Comparison of ENCODE assay signal across 8 cellular contexts in genomic region chr15:69160976-69161877, GRCh38. TPM values are rescaled to one million over a fixed set of nuclear protein-coding genes. Genes with fewer than 3 reads are reported as not detected.
DNase-seq lines count a peak whose midpoint lies in the region; ATAC-seq and TF ChIP-seq lines count a peak whose summit lies in the region.

No MANE protein-coding gene starts in this region.

- peak overlapping the region; percentile 80 for H2AFZ ChIP-seq in mesenchymal stem cell (ENCODE audit: low read depth, low read length)

- no peaks in the 10 kb centered on the region for H3K9me3 ChIP-seq in endodermal cell (ENCODE audit: control insufficient read depth, low read length)
- no peaks in the 10 kb centered on the region for H3K9me3 ChIP-seq in mesenchymal stem cell (ENCODE audit: control insufficient read depth, low read length)

- no peaks in the 10 kb centered on the region for H3K36me3 Mint-ChIP-seq in endodermal cell (ENCODE audit: low read depth)
- no peaks in the 10 kb centered on the region for H3K36me3 Mint-ChIP-seq in stimulated activated naive CD8-positive, alpha-beta T cell treated with anti-CD3 and anti-CD28 coated beads, Interleukin-15, Interleukin-2, amounts not matched to agents 100 ng/mL and 50 ng/mL, for 24 hours (ENCODE audit: low read depth)

- peak overlapping the region in 1 of 2 experiments; percentile 64 for H3K23ac ChIP-seq in mesenchymal stem cell (ENCODE audit: low read length in 2 of 2)

- H3K4me1 Mint-ChIP-seq in endodermal cell = peaks cover 21% of the 10 kb centered on the region
- peaks cover 6% of the 10 kb centered on the region for H3K4me1 Mint-ChIP-seq in stimulated activated naive CD8-positive, alpha-beta T cell treated with anti-CD3 and anti-CD28 coated beads, Interleukin-15, Interleukin-2, amounts not matched to agents 100 ng/mL and 50 ng/mL, for 24 hours (ENCODE audit: low read depth)

- no peak overlapping the region for H2BK15ac ChIP-seq in mesenchymal stem cell (ENCODE audit: low read depth, poor library complexity, severe bottlenecking)

- no peaks in the 10 kb centered on the region for H3K4me1 ChIP-seq in endodermal cell (ENCODE audit: control insufficient read depth, insufficient read depth, low read length)
- peaks cover 6% of the 10 kb centered on the region for H3K4me1 ChIP-seq in mesenchymal stem cell (ENCODE audit: control insufficient read depth, insufficient read depth, low read depth, low read length)

- H3K27ac Mint-ChIP-seq in endodermal cell = peak overlapping the region; percentile 87
- H3K27ac Mint-ChIP-seq in stimulated activated naive CD8-positive, alpha-beta T cell treated with anti-CD3 and anti-CD28 coated beads, Interleukin-15, Interleukin-2, amounts not matched to agents 100 ng/mL and 50 ng/mL, for 24 hours = peak overlapping the region; percentile 81

- H3K36me3 ChIP-seq in endodermal cell (ENCODE audit: control insufficient read depth, insufficient read depth, low read length) = no peaks in the 10 kb centered on the region
- H3K36me3 ChIP-seq in mesenchymal stem cell (ENCODE audit: control insufficient read depth in 1 of 2, insufficient read depth in 2 of 2, low read depth in 1 of 2, low read length in 2 of 2) = no peaks in the 10 kb centered on the region

- DNase-seq in GM12864 (ENCODE audit: low read depth) = no peak
- DNase-seq in NCI-H1092 treated with DMSO at 0.1 percent for 48 hours (lab: John Stamatoyannopoulos, UW) = peak; percentile 35
- peak; percentile 3 to 7 (median 4) for DNase-seq in activated CD8-positive, alpha-beta memory T cell treated with anti-CD3 and anti-CD28 coated beads for 48 hours (ENCODE audit: low read depth in 2 of 3, low spot score in 2 of 3)
- DNase-seq in endodermal cell = peak; percentile 79
- peak; percentile 53 for DNase-seq in mesenchymal stem cell

- H3K4me3 Mint-ChIP-seq in endodermal cell = peak overlapping the region; percentile 94
- peak overlapping the region; percentile 92 for H3K4me3 Mint-ChIP-seq in stimulated activated naive CD8-positive, alpha-beta T cell treated with anti-CD3 and anti-CD28 coated beads, Interleukin-15, Interleukin-2, amounts not matched to agents 100 ng/mL and 50 ng/mL, for 24 hours

- no peak overlapping the region for H4K8ac ChIP-seq in mesenchymal stem cell (ENCODE audit: low read length)

- no peak overlapping the region for H2AK5ac ChIP-seq in mesenchymal stem cell (ENCODE audit: low read length, severe bottlenecking)

- H3K27ac ChIP-seq in endodermal cell (ENCODE audit: low read depth, low read length) (no peak overlapping the region), mesenchymal stem cell (ENCODE audit: low read length, poor library complexity, severe bottlenecking) (no peak overlapping the region)

- H3K14ac ChIP-seq in mesenchymal stem cell (ENCODE audit: low read length in 2 of 2) = no peak overlapping the region

- peak overlapping the region in 1 of 2 experiments; percentile 25 for H2BK12ac ChIP-seq in mesenchymal stem cell (ENCODE audit: low read length in 2 of 2)

- H3K9ac ChIP-seq in endodermal cell (ENCODE audit: extremely low read depth, low read length, poor library complexity, severe bottlenecking) = peak overlapping the region; percentile 65
- peak overlapping the region; percentile 90 for H3K9ac ChIP-seq in mesenchymal stem cell (ENCODE audit: low read length)

- H3K79me1 ChIP-seq in mesenchymal stem cell (replicated peaks; ENCODE audit: low read length, poor library complexity, severe bottlenecking) = peaks cover 6% of the 10 kb centered on the region

- TF ChIP-seq CTCF in GM12864 (IDR thresholded peaks at IDR 0.05; ENCODE audit: low read depth, low read length, missing control alignments) = peak; percentile 18
- peak; percentile 45 for TF ChIP-seq CTCF in endodermal cell (conservative IDR thresholded peaks at IDR 0.05)

- H3K27me3 ChIP-seq in endodermal cell (ENCODE audit: control insufficient read depth, insufficient read depth, low read length, poor library complexity, severe bottlenecking) = no peaks in the 10 kb centered on the region
- H3K27me3 ChIP-seq in mesenchymal stem cell (ENCODE audit: control insufficient read depth in 1 of 2, insufficient read depth in 1 of 2, low read length in 2 of 2) = no peaks in the 10 kb centered on the region

- H3K4ac ChIP-seq in mesenchymal stem cell (ENCODE audit: low read depth in 1 of 2, low read length in 2 of 2) = peak overlapping the region in 1 of 2 experiments; percentile 11

- WGBS in endodermal cell (ENCODE audit: insufficient coverage in 1 of 2, insufficient read length in 1 of 2), 2 experiments = 0% methylated on average over 22 to 57 of the region's 57 CpGs
- under 1% methylated on average over 57 of the region's 57 CpGs for WGBS in mesenchymal stem cell

- H4K91ac ChIP-seq in mesenchymal stem cell (ENCODE audit: low read length) = no peak overlapping the region

- no peak for ATAC-seq in HG03469 (IDR thresholded peaks at IDR 0.05; ENCODE audit: unreplicated experiment)
- no peak for ATAC-seq in GM18520 (IDR thresholded peaks at IDR 0.05; ENCODE audit: unreplicated experiment)

- H3K27me3 Mint-ChIP-seq in endodermal cell (ENCODE audit: insufficient read depth) = peaks cover 9% of the 10 kb centered on the region
- H3K27me3 Mint-ChIP-seq in stimulated activated naive CD8-positive, alpha-beta T cell treated with anti-CD3 and anti-CD28 coated beads, Interleukin-15, Interleukin-2, amounts not matched to agents 100 ng/mL and 50 ng/mL, for 24 hours = no peaks in the 10 kb centered on the region

- H2BK5ac ChIP-seq in mesenchymal stem cell (ENCODE audit: low read depth, low read length, poor library complexity, severe bottlenecking) = no peak overlapping the region

- no peak overlapping the region for H2BK120ac ChIP-seq in mesenchymal stem cell (ENCODE audit: low read depth, low read length)

- H3K18ac ChIP-seq in mesenchymal stem cell (ENCODE audit: low read depth in 1 of 2, low read length in 2 of 2) = peak overlapping the region in 1 of 2 experiments; percentile 77

- H3K4me3 ChIP-seq in GM12864 (ENCODE audit: low read depth, low read length) = peak overlapping the region; percentile 87
- H3K4me3 ChIP-seq in endodermal cell (ENCODE audit: low read length) = peak overlapping the region; percentile 92
- peak overlapping the region; percentile 89 to 92 for H3K4me3 ChIP-seq in mesenchymal stem cell (ENCODE audit: insufficient read depth in 1 of 2, low read depth in 1 of 2, low read length in 2 of 2)

- H3K4me2 ChIP-seq in mesenchymal stem cell (ENCODE audit: low read length, poor library complexity, severe bottlenecking) = peak overlapping the region; percentile 83

- H3K9me3 Mint-ChIP-seq in endodermal cell = no peaks in the 10 kb centered on the region
- no peaks in the 10 kb centered on the region for H3K9me3 Mint-ChIP-seq in stimulated activated naive CD8-positive, alpha-beta T cell treated with anti-CD3 and anti-CD28 coated beads, Interleukin-15, Interleukin-2, amounts not matched to agents 100 ng/mL and 50 ng/mL, for 24 hours

RNA-seq across cellular contexts. Expression of gene GLCE, which starts 0.8 kb away (rescaled TPM):
- 10 to 100 TPM; 16.3 to 17.2 TPM for total RNA-seq in endodermal cell
- 13.2 TPM for polyA plus RNA-seq in endodermal cell (2013, experiment 1 of 2)
- polyA plus RNA-seq in endodermal cell (2013, experiment 2 of 2) = 13.6 TPM
- 15.5 TPM for polyA plus RNA-seq in mesenchymal stem cell (2013, experiment 1 of 2)
- polyA plus RNA-seq in mesenchymal stem cell (2013, experiment 2 of 2) = 15.7 TPM
